In genomic region chr7:115546790-115547189, GRCh38 we compare ENCODE assay signal across 25 cellular contexts.
"Had no signal": no experiment of that assay in that cellular context is flagged by ENCODE, and none has a peak within 500 bp of the region (broad histone marks: within the 10 kb centered on the region; RNA-seq: fewer than 3 reads in every experiment).

No MANE protein-coding gene starts in this region.

- H3K4me3 ChIP-seq: colonic mucosa, heart right ventricle, lung, ovary, right lobe of liver, testis, tibial artery had no signal

- H3K9me3 ChIP-seq: colonic mucosa, heart right ventricle, ovary, right lobe of liver, testis, tibial artery had no signal

- ATAC-seq: esophagus mucosa; foreskin keratinocyte; heart right ventricle; left lobe of liver; natural killer cell; right lobe of liver; stimulated activated effector memory CD8-positive, alpha-beta T cell treated with anti-CD3 and anti-CD28 coated beads, Interleukin-12 subunit alpha, Interleukin-12 subunit beta, amount 100 ng/mL, for 72 hours; stimulated activated naive CD8-positive, alpha-beta T cell treated with anti-CD3 and anti-CD28 coated beads, Interleukin-15, Interleukin-2, amounts not matched to agents 100 U/mL and 50 U/mL, for 24 hours had no signal

- FAIRE-seq: keratinocyte had no signal

- H3K36me3 ChIP-seq: colonic mucosa, heart right ventricle, ovary, right lobe of liver, tibial artery had no signal

- H3K4me1 ChIP-seq: colonic mucosa, foreskin keratinocyte, heart right ventricle, right lobe of liver, testis, tibial artery had no signal

- DNase-seq: colonic mucosa; effector CD8-positive, alpha-beta T cell; endodermal cell; foreskin keratinocyte; glutamatergic neuron; heart right ventricle; hypothalamus; immature natural killer cell; natural killer cell; occipital lobe; ovary; retina; right lobe of liver; stimulated activated CD4-positive, alpha-beta T cell treated with anti-CD3 and anti-CD28 coated beads, Interleukin-2, amount 100 ng/mL, for 24 hours; stimulated activated CD4-positive, alpha-beta T cell treated with anti-CD3 and anti-CD28 coated beads, Interleukin-4, amount 100 ng/mL, for 24 hours; stimulated activated naive CD8-positive, alpha-beta T cell treated with anti-CD3 and anti-CD28 coated beads, Interleukin-15, Interleukin-2, amounts not matched to agents 100 U/mL and 50 U/mL, for 24 hours; substantia nigra; testis; tibial artery had no signal

- H3K27ac ChIP-seq: colonic mucosa, epithelial cell of prostate, foreskin keratinocyte, heart right ventricle, ovary, right lobe of liver, testis, tibial artery had no signal

- H3K27me3 ChIP-seq: colonic mucosa, heart right ventricle, ovary, right lobe of liver, testis, tibial artery had no signal
